Comparison of ENCODE assay signal across 19 cellular contexts in the genomic region with DNA sequence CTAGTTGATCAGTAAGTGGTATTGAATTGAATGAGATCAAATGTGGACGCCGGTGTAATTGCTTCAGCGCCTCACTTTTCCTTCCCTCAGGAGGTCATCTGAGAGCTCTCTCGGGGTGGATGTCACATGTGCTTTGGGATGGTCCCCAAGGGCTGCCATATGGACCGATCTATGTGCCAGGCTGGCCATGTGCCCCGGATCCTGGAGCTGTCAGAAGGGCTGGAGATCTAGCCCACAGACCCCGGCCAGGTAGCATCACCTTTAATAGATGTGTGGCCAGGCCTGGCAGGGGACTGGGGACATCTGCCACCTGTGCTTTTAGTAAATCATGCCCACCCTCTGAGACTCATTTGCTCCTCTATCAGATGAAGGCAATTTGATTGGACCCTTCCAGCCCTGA.
"Had no signal": no experiment of that assay in that cellular context is flagged by ENCODE, and none has a peak within 500 bp of the region (broad histone marks: within the 10 kb centered on the region; RNA-seq: fewer than 3 reads in every experiment).

No MANE protein-coding gene starts in this region.

- H3K36me3 Mint-ChIP-seq: activated naive CD8-positive, alpha-beta T cell; brain had no signal

- ATAC-seq: activated T-cell treated with anti-CD3 and anti-CD28 coated beads, Interleukin-2, amount 50 U/mL, for 4 hours; T-helper 17 cell had no signal

- H3K36me3 ChIP-seq: cardiac muscle cell, colonic mucosa had no signal

- H3K4me3 ChIP-seq: cardiac muscle cell, colonic mucosa had no signal

- H3K27ac ChIP-seq: cardiac muscle cell, colonic mucosa had no signal

- H3K4me1 Mint-ChIP-seq: activated B cell treated with CpG ODN at 0.5 μM for 24 hours; activated CD4-positive, alpha-beta T cell treated with anti-CD3 and anti-CD28 coated beads, Interleukin-2, amount 10 ng/mL, durations not matched to agents 24 days and 14 days had no signal

- DNase-seq: activated B cell treated with CpG ODN at 0.5 μM for 24 hours; activated CD4-positive, alpha-beta T cell treated with anti-CD3 and anti-CD28 coated beads for 1 hour; activated CD4-positive, alpha-beta T cell treated with anti-CD3 and anti-CD28 coated beads, Interleukin-2, amount 10 ng/mL, durations not matched to agents 24 days and 14 days; activated CD4-positive, alpha-beta T cell treated with anti-CD3 and anti-CD28 coated beads, Interleukin-2, amount 50 U/mL, for 48 hours; activated gamma-delta T cell; activated naive CD4-positive, alpha-beta T cell treated with anti-CD3 and anti-CD28 coated beads for 36 hours; activated T-cell treated with anti-CD3 and anti-CD28 coated beads, Interleukin-2, amount 50 U/mL, for 4 hours; colonic mucosa; MM.1S; NCI-H1105; NCI-H1436; NCI-H187 treated with DMSO at 0.1 percent for 48 hours; NCI-H510A treated with DMSO at 0.1 percent for 48 hours; SHP77 treated with DMSO at 0.1 percent for 48 hours; T-helper 17 cell; T-helper 9 cell had no signal

- H3K27ac Mint-ChIP-seq: activated B cell treated with CpG ODN at 0.5 μM for 24 hours; activated CD4-positive, alpha-beta T cell treated with anti-CD3 and anti-CD28 coated beads, Interleukin-2, amount 10 ng/mL, durations not matched to agents 24 days and 14 days; activated naive CD4-positive, alpha-beta T cell treated with anti-CD3 and anti-CD28 coated beads for 36 hours; activated naive CD8-positive, alpha-beta T cell; T-helper 17 cell had no signal

- H3K9me3 ChIP-seq: colonic mucosa had no signal

- H3K4me3 Mint-ChIP-seq: activated B cell treated with CpG ODN at 0.5 μM for 24 hours; activated CD4-positive, alpha-beta T cell treated with anti-CD3 and anti-CD28 coated beads, Interleukin-2, amount 10 ng/mL, durations not matched to agents 24 days and 14 days; activated naive CD4-positive, alpha-beta T cell treated with anti-CD3 and anti-CD28 coated beads for 36 hours; activated naive CD8-positive, alpha-beta T cell; activated T-cell treated with anti-CD3 and anti-CD28 coated beads, Interleukin-2, amount 50 U/mL, for 4 hours; brain; T-helper 17 cell had no signal

- H3K4me1 ChIP-seq: colonic mucosa had no signal

- H3K9me3 Mint-ChIP-seq: activated B cell treated with CpG ODN at 0.5 μM for 24 hours; activated CD4-positive, alpha-beta T cell treated with anti-CD3 and anti-CD28 coated beads, Interleukin-2, amount 10 ng/mL, durations not matched to agents 24 days and 14 days; activated naive CD4-positive, alpha-beta T cell treated with anti-CD3 and anti-CD28 coated beads for 36 hours; activated T-cell treated with anti-CD3 and anti-CD28 coated beads, Interleukin-2, amount 50 U/mL, for 4 hours; brain had no signal

- H3K27me3 ChIP-seq: cardiac muscle cell, colonic mucosa had no signal
